In the genomic region with DNA sequence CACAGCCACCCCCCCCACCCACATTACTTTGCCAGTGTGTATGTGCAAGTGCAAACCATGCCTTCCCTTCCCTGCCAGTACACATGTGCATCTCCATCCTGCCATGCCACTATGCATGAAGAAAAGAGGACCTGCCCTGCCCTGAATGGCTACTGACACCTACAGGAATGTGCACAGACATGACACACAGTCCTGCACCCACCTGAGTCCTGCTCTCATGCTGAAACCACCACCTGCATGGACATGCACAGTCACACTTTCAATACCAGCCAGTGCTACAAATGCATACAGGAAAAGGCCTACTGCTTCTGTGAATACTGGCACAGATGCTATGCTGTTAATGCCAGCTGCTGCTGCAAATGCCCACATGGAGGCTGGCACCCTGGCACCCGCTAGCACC, we compare ENCODE assay signal across 25 cellular contexts.
"Had no signal": no experiment of that assay in that cellular context is flagged by ENCODE, and none has a peak within 500 bp of the region (broad histone marks: within the 10 kb centered on the region; RNA-seq: fewer than 3 reads in every experiment).

No MANE protein-coding gene starts in this region.

- H3K9me3 Mint-ChIP-seq: activated CD4-positive, alpha-beta T cell treated with anti-CD3 and anti-CD28 coated beads, Interleukin-2, amount 10 ng/mL, durations not matched to agents 24 days and 14 days had no signal

- H3K36me3 Mint-ChIP-seq: activated CD8-positive, alpha-beta memory T cell treated with anti-CD3 and anti-CD28 coated beads, Interleukin-2, amount 10 ng/mL, durations not matched to agents 7 days and 5 days; activated naive CD4-positive, alpha-beta T cell treated with anti-CD3 and anti-CD28 coated beads, Interleukin-2, amount 50 U/mL, for 24 hours; brain; stimulated activated effector memory CD8-positive, alpha-beta T cell treated with anti-CD3 and anti-CD28 coated beads, Interleukin-12 subunit alpha, Interleukin-12 subunit beta, amount 100 ng/mL, for 72 hours had no signal

- H3K36me3 ChIP-seq: left ventricle myocardium inferior, neutrophil, pancreas had no signal

- DNase-seq: activated CD4-positive, alpha-beta T cell treated with anti-CD3 and anti-CD28 coated beads, Interleukin-2, amount 10 ng/mL, durations not matched to agents 24 days and 14 days; activated CD8-positive, alpha-beta memory T cell treated with anti-CD3 and anti-CD28 coated beads, Interleukin-2, amount 10 ng/mL, durations not matched to agents 7 days and 5 days; activated CD8-positive, alpha-beta T cell treated with anti-CD3 and anti-CD28 coated beads for 36 hours; activated gamma-delta T cell treated with Interleukin-2 at 50 U/mL for 16 hours; activated T-cell treated with anti-CD3 and anti-CD28 coated beads for 4 hours; aorta; caudate nucleus; dermis blood vessel endothelial cell; effector CD8-positive, alpha-beta T cell; erythroblast; foreskin fibroblast; kidney glomerular epithelial cell; left ventricle myocardium inferior; mammary epithelial cell; pancreas; right cardiac atrium; stimulated activated CD4-positive, alpha-beta T cell treated with anti-CD3 and anti-CD28 coated beads, Interleukin-1b, Interleukin-23, amount 100 ng/mL, for 48 hours; testis had no signal

- H3K27ac ChIP-seq: left ventricle myocardium inferior, neutrophil, pancreas, testis, VCaP had no signal

- H3K4me3 Mint-ChIP-seq: activated CD4-positive, alpha-beta T cell treated with anti-CD3 and anti-CD28 coated beads, Interleukin-2, amount 10 ng/mL, durations not matched to agents 24 days and 14 days; activated CD8-positive, alpha-beta memory T cell treated with anti-CD3 and anti-CD28 coated beads, Interleukin-2, amount 10 ng/mL, durations not matched to agents 7 days and 5 days; activated CD8-positive, alpha-beta T cell treated with anti-CD3 and anti-CD28 coated beads for 36 hours; activated naive CD4-positive, alpha-beta T cell treated with anti-CD3 and anti-CD28 coated beads, Interleukin-2, amount 50 U/mL, for 24 hours; brain; natural killer cell treated with Interleukin-12 subunit alpha and Interleukin-12 subunit beta and Interleukin-15 and Interleukin-18, amount 100 ng/mL, for 72 hours; stimulated activated effector memory CD8-positive, alpha-beta T cell treated with anti-CD3 and anti-CD28 coated beads, Interleukin-12 subunit alpha, Interleukin-12 subunit beta, amount 100 ng/mL, for 72 hours had no signal

- H3K27me3 ChIP-seq: neutrophil, pancreas, testis had no signal

- H3K4me1 Mint-ChIP-seq: activated CD4-positive, alpha-beta T cell treated with anti-CD3 and anti-CD28 coated beads, Interleukin-2, amount 10 ng/mL, durations not matched to agents 24 days and 14 days; activated CD8-positive, alpha-beta memory T cell treated with anti-CD3 and anti-CD28 coated beads, Interleukin-2, amount 10 ng/mL, durations not matched to agents 7 days and 5 days; activated naive CD4-positive, alpha-beta T cell treated with anti-CD3 and anti-CD28 coated beads, Interleukin-2, amount 50 U/mL, for 24 hours; brain; stimulated activated effector memory CD8-positive, alpha-beta T cell treated with anti-CD3 and anti-CD28 coated beads, Interleukin-12 subunit alpha, Interleukin-12 subunit beta, amount 100 ng/mL, for 72 hours had no signal

- H3K4me3 ChIP-seq: left ventricle myocardium inferior, pancreas, testis had no signal

- H3K27ac Mint-ChIP-seq: activated CD4-positive, alpha-beta T cell treated with anti-CD3 and anti-CD28 coated beads, Interleukin-2, amount 10 ng/mL, durations not matched to agents 24 days and 14 days; activated CD8-positive, alpha-beta memory T cell treated with anti-CD3 and anti-CD28 coated beads, Interleukin-2, amount 10 ng/mL, durations not matched to agents 7 days and 5 days; activated CD8-positive, alpha-beta T cell treated with anti-CD3 and anti-CD28 coated beads for 36 hours; activated naive CD4-positive, alpha-beta T cell treated with anti-CD3 and anti-CD28 coated beads, Interleukin-2, amount 50 U/mL, for 24 hours; natural killer cell treated with Interleukin-12 subunit alpha and Interleukin-12 subunit beta and Interleukin-15 and Interleukin-18, amount 100 ng/mL, for 72 hours; stimulated activated effector memory CD8-positive, alpha-beta T cell treated with anti-CD3 and anti-CD28 coated beads, Interleukin-12 subunit alpha, Interleukin-12 subunit beta, amount 100 ng/mL, for 72 hours had no signal

- H3K27me3 Mint-ChIP-seq: activated CD4-positive, alpha-beta T cell treated with anti-CD3 and anti-CD28 coated beads, Interleukin-2, amount 10 ng/mL, durations not matched to agents 24 days and 14 days; activated CD8-positive, alpha-beta memory T cell treated with anti-CD3 and anti-CD28 coated beads, Interleukin-2, amount 10 ng/mL, durations not matched to agents 7 days and 5 days; activated CD8-positive, alpha-beta T cell treated with anti-CD3 and anti-CD28 coated beads for 36 hours; activated naive CD4-positive, alpha-beta T cell treated with anti-CD3 and anti-CD28 coated beads, Interleukin-2, amount 50 U/mL, for 24 hours; brain; natural killer cell treated with Interleukin-12 subunit alpha and Interleukin-12 subunit beta and Interleukin-15 and Interleukin-18, amount 100 ng/mL, for 72 hours had no signal

- H3K4me1 ChIP-seq: left ventricle myocardium inferior, pancreas, testis had no signal

- ATAC-seq: activated CD4-positive, CD25-positive, alpha-beta regulatory T cell treated with anti-CD3 and anti-CD28 coated beads, Interleukin-2, amount 50 U/mL, for 24 hours; activated CD8-positive, alpha-beta memory T cell treated with anti-CD3 and anti-CD28 coated beads, Interleukin-2, amount 10 ng/mL, durations not matched to agents 7 days and 5 days; activated CD8-positive, alpha-beta T cell treated with anti-CD3 and anti-CD28 coated beads for 36 hours; natural killer cell treated with Interleukin-12 subunit alpha and Interleukin-12 subunit beta and Interleukin-15 and Interleukin-18, amount 100 ng/mL, for 72 hours; pancreas; right cardiac atrium; stimulated activated effector memory CD8-positive, alpha-beta T cell treated with anti-CD3 and anti-CD28 coated beads, Interleukin-12 subunit alpha, Interleukin-12 subunit beta, amount 100 ng/mL, for 72 hours had no signal

- H3K9me3 ChIP-seq: neutrophil, pancreas, testis had no signal
